ENCODE assay signal across 18 cellular contexts in the genomic region with DNA sequence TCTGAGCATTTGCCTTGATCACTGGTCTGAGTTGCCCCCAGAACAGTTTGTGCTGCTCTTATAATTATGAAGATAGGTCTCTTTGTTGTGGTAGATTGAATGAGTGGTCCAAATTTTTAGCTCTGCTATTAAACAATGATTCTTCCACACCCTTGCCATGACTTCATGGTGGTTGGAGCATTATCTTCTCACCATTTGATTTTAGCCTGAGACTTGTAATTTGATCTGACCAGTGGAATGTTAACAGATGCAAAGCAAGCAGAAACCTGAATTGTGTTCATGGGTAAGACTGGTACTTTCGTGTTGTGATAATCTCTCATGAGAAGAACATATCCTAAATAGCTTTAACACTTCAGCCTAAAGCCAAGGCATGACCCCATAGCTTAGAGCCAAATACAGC.
A peak's percentile ranks its signal among the peaks of the same experiment; 100 is the strongest.
DNase-seq lines count a peak whose midpoint lies in the region; ATAC-seq and TF ChIP-seq lines count a peak whose summit lies in the region.
"Had no signal": no experiment of that assay in that cellular context is flagged by ENCODE, and none has a peak within 500 bp of the region (broad histone marks: within the 10 kb centered on the region; RNA-seq: fewer than 3 reads in every experiment).

No MANE protein-coding gene starts in this region.

- H2AFZ ChIP-seq in GM23338, result no peak overlapping the region

- no peak overlapping the region for H3K4me3 ChIP-seq in GM23338
- H3K4me3 ChIP-seq: A549 had no signal

- H3K4me3 Mint-ChIP-seq in GM23338, result no peak overlapping the region
- H3K4me3 Mint-ChIP-seq: CD8-positive, alpha-beta T cell had no signal

- no peak overlapping the region for H3K27ac Mint-ChIP-seq in GM23338
- H3K27ac Mint-ChIP-seq: CD8-positive, alpha-beta T cell had no signal

- H3K4me1 Mint-ChIP-seq in GM23338, result peaks cover 2% of the 10 kb centered on the region; the same call in 2 of the 3 replicates

- peaks cover 6% of the 10 kb centered on the region; the same call in 1 of the 2 replicates for H3K4me1 ChIP-seq in GM23338 (ENCODE audit: insufficient read depth)
- H3K4me1 ChIP-seq: A549, BE2C had no signal

- ATAC-seq in GM23338, result no peak
- ATAC-seq: A549; CD8-positive, alpha-beta T cell had no signal

- no peaks in the 10 kb centered on the region for H3K36me3 Mint-ChIP-seq in GM23338 (ENCODE audit: low read depth)
- H3K36me3 Mint-ChIP-seq: CD8-positive, alpha-beta T cell had no signal

- H3K9me2 ChIP-seq in GM23338 (ENCODE audit: insufficient read depth), result no peaks in the 10 kb centered on the region

- DNase-seq in GM23338 (ENCODE audit: low spot score), result peak; percentile 9
- DNase-seq in RPMI7951 (ENCODE audit: low read depth), result peak; percentile 3
- peak; percentile 1 for DNase-seq in iris pigment epithelial cell (ENCODE audit: low read depth)
- peak; percentile 8 for DNase-seq in renal cortical epithelial cell (ENCODE audit: low read depth)
- DNase-seq in HuH-7.5 (ENCODE audit: low spot score), result no peak
- DNase-seq in activated CD8-positive, alpha-beta memory T cell treated with anti-CD3 and anti-CD28 coated beads, Interleukin-2, amount 50 U/mL, for 48 hours, result no peak
- no peak for DNase-seq in NCI-H345 treated with DMSO at 0.1 percent for 48 hours (lab: John Stamatoyannopoulos, UW; ENCODE audit: unreplicated experiment)
- DNase-seq in A172 (ENCODE audit: low spot score), result no peak
- DNase-seq: BE2C; CD8-positive, alpha-beta T cell; COR-L47; DMS153; DMS79 treated with DMSO at 0.1 percent for 48 hours; GDM1; H7 had no signal

- H3K4me2 ChIP-seq in GM23338, result no peak overlapping the region
- H3K4me2 ChIP-seq: A549 had no signal

- no peaks in the 10 kb centered on the region for H3F3A ChIP-seq in GM23338 (replicated peaks; ENCODE audit: low read depth)

- H3K79me2 ChIP-seq in GM23338 (replicated peaks; ENCODE audit: insufficient read depth), result no peaks in the 10 kb centered on the region

- no peaks in the 10 kb centered on the region for H3K36me3 ChIP-seq in GM23338 (ENCODE audit: insufficient read depth)
- H3K36me3 ChIP-seq: BE2C had no signal

- H3K27ac ChIP-seq in GM23338 (ENCODE audit: low read depth), result no peak overlapping the region
- H3K27ac ChIP-seq: A549, C4-2B, HL-60 had no signal

- no peak for TF ChIP-seq CTCF in GM23338 (conservative IDR thresholded peaks at IDR 0.05; ENCODE audit: low read depth in 2 of 2)

- H3K27me3 ChIP-seq in GM23338 (ENCODE audit: insufficient read depth), result no peaks in the 10 kb centered on the region
- H3K27me3 ChIP-seq: BE2C had no signal

- no peaks in the 10 kb centered on the region for H3K27me3 Mint-ChIP-seq in GM23338 (ENCODE audit: insufficient read depth, low read depth, poor library complexity)

- H3K9me3 Mint-ChIP-seq in GM23338, result no peaks in the 10 kb centered on the region

- H4K20me1 ChIP-seq in GM23338 (replicated peaks; ENCODE audit: insufficient read depth), result no peaks in the 10 kb centered on the region

TF ChIP-seq in GM23338, 12 proteins besides CTCF, POLR2A, EP300 and RAD21:
- TF ChIP-seq, protein P1, sequence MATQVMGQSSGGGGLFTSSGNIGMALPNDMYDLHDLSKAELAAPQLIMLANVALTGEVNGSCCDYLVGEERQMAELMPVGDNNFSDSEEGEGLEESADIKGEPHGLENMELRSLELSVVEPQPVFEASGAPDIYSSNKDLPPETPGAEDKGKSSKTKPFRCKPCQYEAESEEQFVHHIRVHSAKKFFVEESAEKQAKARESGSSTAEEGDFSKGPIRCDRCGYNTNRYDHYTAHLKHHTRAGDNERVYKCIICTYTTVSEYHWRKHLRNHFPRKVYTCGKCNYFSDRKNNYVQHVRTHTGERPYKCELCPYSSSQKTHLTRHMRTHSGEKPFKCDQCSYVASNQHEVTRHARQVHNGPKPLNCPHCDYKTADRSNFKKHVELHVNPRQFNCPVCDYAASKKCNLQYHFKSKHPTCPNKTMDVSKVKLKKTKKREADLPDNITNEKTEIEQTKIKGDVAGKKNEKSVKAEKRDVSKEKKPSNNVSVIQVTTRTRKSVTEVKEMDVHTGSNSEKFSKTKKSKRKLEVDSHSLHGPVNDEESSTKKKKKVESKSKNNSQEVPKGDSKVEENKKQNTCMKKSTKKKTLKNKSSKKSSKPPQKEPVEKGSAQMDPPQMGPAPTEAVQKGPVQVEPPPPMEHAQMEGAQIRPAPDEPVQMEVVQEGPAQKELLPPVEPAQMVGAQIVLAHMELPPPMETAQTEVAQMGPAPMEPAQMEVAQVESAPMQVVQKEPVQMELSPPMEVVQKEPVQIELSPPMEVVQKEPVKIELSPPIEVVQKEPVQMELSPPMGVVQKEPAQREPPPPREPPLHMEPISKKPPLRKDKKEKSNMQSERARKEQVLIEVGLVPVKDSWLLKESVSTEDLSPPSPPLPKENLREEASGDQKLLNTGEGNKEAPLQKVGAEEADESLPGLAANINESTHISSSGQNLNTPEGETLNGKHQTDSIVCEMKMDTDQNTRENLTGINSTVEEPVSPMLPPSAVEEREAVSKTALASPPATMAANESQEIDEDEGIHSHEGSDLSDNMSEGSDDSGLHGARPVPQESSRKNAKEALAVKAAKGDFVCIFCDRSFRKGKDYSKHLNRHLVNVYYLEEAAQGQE (IDR thresholded peaks at IDR 0.05; ENCODE audit: unreplicated experiment), result no peak

Comparison
In these comparisons a context has a peak if more than half of its experiments do, and no peak if none do; other contexts are left out.
1. DNase-seq: peak in GM23338 (single experiment), RPMI7951 (single experiment), iris pigment epithelial cell (single experiment) and renal cortical epithelial cell (single experiment); none in HuH-7.5 (single experiment), activated CD8-positive, alpha-beta memory T cell treated with anti-CD3 and anti-CD28 coated beads, Interleukin-2, amount 50 U/mL, for 48 hours (single experiment), NCI-H345 treated with DMSO at 0.1 percent for 48 hours (single experiment) and A172 (single experiment).